In the genomic region with DNA sequence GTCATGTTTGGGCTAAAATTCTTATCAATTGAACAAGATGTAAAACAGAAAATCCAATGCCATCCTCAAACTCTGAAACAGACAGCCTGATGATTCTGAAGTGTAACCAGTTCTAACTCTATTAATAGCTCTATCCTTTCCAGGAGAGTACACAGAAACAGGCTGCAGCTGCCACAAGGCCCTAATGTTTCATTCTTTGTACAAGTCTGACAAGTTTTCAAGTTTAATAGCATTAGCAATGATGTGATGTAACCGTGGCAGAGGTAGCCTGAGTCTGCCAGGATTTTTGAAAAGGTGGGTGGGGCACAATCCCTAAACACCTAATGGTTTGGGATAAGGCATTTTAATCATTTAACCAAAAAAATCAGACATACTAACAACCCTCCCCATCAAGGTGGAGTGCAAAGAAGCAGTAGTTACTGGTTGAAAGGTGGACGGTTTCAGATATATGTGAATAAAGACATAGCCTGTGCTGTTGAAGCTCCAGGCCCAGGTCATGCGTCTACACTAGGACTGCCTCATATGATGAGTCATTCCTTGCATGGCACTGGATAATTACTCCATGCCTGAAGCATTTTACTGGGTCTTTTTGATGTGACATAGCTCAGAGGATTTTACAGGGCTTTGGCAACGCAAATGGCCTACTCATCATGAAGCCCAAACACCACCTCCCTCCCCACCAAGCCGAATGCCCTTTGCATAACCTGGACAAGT, we compare ENCODE assay signal across 10 cellular contexts.
DNase-seq lines count a peak whose midpoint lies in the region; ATAC-seq and TF ChIP-seq lines count a peak whose summit lies in the region.
"Had no signal": no experiment of that assay in that cellular context is flagged by ENCODE, and none has a peak within 500 bp of the region (broad histone marks: within the 10 kb centered on the region; RNA-seq: fewer than 3 reads in every experiment).

No MANE protein-coding gene starts in this region.

- CTCF ChIA-PET in GM10248 (lab: Yijun Ruan, JAX): interaction anchor here (1.2 to 1.6 kb wide), 2 partner anchors 10 to 19 kb away, joined by 3 read pairs; no protein-coding TSS in a partner anchor

- H3K36me3 ChIP-seq in cardiac muscle cell: no peaks in the 10 kb centered on the region
- no peaks in the 10 kb centered on the region for H3K36me3 ChIP-seq in left ventricle myocardium inferior
- no peaks in the 10 kb centered on the region for H3K36me3 ChIP-seq in RWPE2 (ENCODE audit: low read depth)

- no peak overlapping the region for H3K27ac Mint-ChIP-seq in stimulated activated naive B cell treated with anti-CD40 and anti-IgM and Interleukin-4, amounts not matched to agents 10 μg/mL and 1 μg/mL and 100 μg/mL, for 72 hours
- no peak overlapping the region for H3K27ac Mint-ChIP-seq in activated naive CD8-positive, alpha-beta T cell treated with anti-CD3 and anti-CD28 coated beads for 36 hours
- H3K27ac Mint-ChIP-seq: dendritic cell treated with granulocyte-macrophage colony-stimulating factor and Interleukin-4, amounts not matched to agents 40 ng/mL and 50 ng/mL, for 4 days had no signal

- no peaks in the 10 kb centered on the region for H3K36me3 Mint-ChIP-seq in stimulated activated naive B cell treated with anti-CD40 and anti-IgM and Interleukin-4, amounts not matched to agents 10 μg/mL and 1 μg/mL and 100 μg/mL, for 72 hours
- no peaks in the 10 kb centered on the region for H3K36me3 Mint-ChIP-seq in activated naive CD8-positive, alpha-beta T cell treated with anti-CD3 and anti-CD28 coated beads for 36 hours

- H3K4me1 ChIP-seq in cardiac muscle cell (ENCODE audit: low read depth): peaks cover 15% of the 10 kb centered on the region
- H3K4me1 ChIP-seq in left ventricle myocardium inferior: peaks cover 7% of the 10 kb centered on the region
- peaks cover 10% of the 10 kb centered on the region for H3K4me1 ChIP-seq in RWPE2 (ENCODE audit: insufficient read depth, poor library complexity, severe bottlenecking)

- no peaks in the 10 kb centered on the region for H3K27me3 ChIP-seq in cardiac muscle cell
- no peaks in the 10 kb centered on the region for H3K27me3 ChIP-seq in left ventricle myocardium inferior (ENCODE audit: low read depth)
- H3K27me3 ChIP-seq in RWPE2 (ENCODE audit: insufficient read depth, poor library complexity, severe bottlenecking): no peaks in the 10 kb centered on the region

- POLR2A ChIA-PET in GM10248 (lab: Yijun Ruan, JAX): no interaction called here

- peak; percentile 82 for ATAC-seq in RWPE2 (ENCODE audit: low read depth)
- ATAC-seq in stimulated activated naive B cell treated with anti-CD40 and anti-IgM and Interleukin-4, amounts not matched to agents 10 μg/mL and 1 μg/mL and 100 μg/mL, for 72 hours (replicated peaks): no peak

- no peaks in the 10 kb centered on the region for H3K4me1 Mint-ChIP-seq in stimulated activated naive B cell treated with anti-CD40 and anti-IgM and Interleukin-4, amounts not matched to agents 10 μg/mL and 1 μg/mL and 100 μg/mL, for 72 hours
- peaks cover 12% of the 10 kb centered on the region for H3K4me1 Mint-ChIP-seq in activated naive CD8-positive, alpha-beta T cell treated with anti-CD3 and anti-CD28 coated beads for 36 hours

- H3K4me3 ChIP-seq in cardiac muscle cell (no peak overlapping the region), left ventricle myocardium inferior (no peak overlapping the region), RWPE2 (ENCODE audit: severe bottlenecking) (no peak overlapping the region)

- H3K27me3 Mint-ChIP-seq in stimulated activated naive B cell treated with anti-CD40 and anti-IgM and Interleukin-4, amounts not matched to agents 10 μg/mL and 1 μg/mL and 100 μg/mL, for 72 hours: no peaks in the 10 kb centered on the region
- H3K27me3 Mint-ChIP-seq in activated naive CD8-positive, alpha-beta T cell treated with anti-CD3 and anti-CD28 coated beads for 36 hours: no peaks in the 10 kb centered on the region
- H3K27me3 Mint-ChIP-seq: dendritic cell treated with granulocyte-macrophage colony-stimulating factor and Interleukin-4, amounts not matched to agents 40 ng/mL and 50 ng/mL, for 4 days had no signal

- H3K27ac ChIP-seq in cardiac muscle cell (peak overlapping the region; percentile 83), left ventricle myocardium inferior (replicated peaks) (no peak overlapping the region), RWPE2 (ENCODE audit: poor library complexity, severe bottlenecking) (peak overlapping the region; percentile 23)

- H3K9me3 Mint-ChIP-seq in stimulated activated naive B cell treated with anti-CD40 and anti-IgM and Interleukin-4, amounts not matched to agents 10 μg/mL and 1 μg/mL and 100 μg/mL, for 72 hours: peaks cover 0 to 3% of the 10 kb centered on the region in 2 donors
- peaks cover 3% of the 10 kb centered on the region for H3K9me3 Mint-ChIP-seq in activated naive CD8-positive, alpha-beta T cell treated with anti-CD3 and anti-CD28 coated beads for 36 hours
- H3K9me3 Mint-ChIP-seq: dendritic cell treated with granulocyte-macrophage colony-stimulating factor and Interleukin-4, amounts not matched to agents 40 ng/mL and 50 ng/mL, for 4 days had no signal

- intact Hi-C loops in left ventricle myocardium inferior (cut with micrococcal nuclease): no loop called here
- intact Hi-C loops in head of caudate nucleus (cut with DNase I): no loop called here

- DNase-seq in cardiac muscle cell (ENCODE audit: low read depth in 1 of 2, low spot score in 1 of 2): peak in 1 of 2 donors; percentile 22
- DNase-seq in left ventricle myocardium inferior: no peak
- DNase-seq in RWPE2 (ENCODE audit: low spot score): no peak
- peak in 22 of 42 donors; percentile 6 to 65 (median 27) for DNase-seq in head of caudate nucleus
- DNase-seq in GM10248 (ENCODE audit: extremely low spot score): no peak
- no peak for DNase-seq in activated effector memory CD4-positive, alpha-beta T cell treated with Interleukin-2 at 50 U/mL for 16 hours
- no peak for DNase-seq in stimulated activated naive B cell treated with anti-CD40 and anti-IgM and Interleukin-4, amounts not matched to agents 10 μg/mL and 1 μg/mL and 100 μg/mL, for 72 hours
- no peak for DNase-seq in activated naive CD8-positive, alpha-beta T cell treated with anti-CD3 and anti-CD28 coated beads for 36 hours
- DNase-seq: activated T-cell treated with anti-CD3 and anti-CD28 coated beads for 4 hours had no signal

- H3K4me3 Mint-ChIP-seq in stimulated activated naive B cell treated with anti-CD40 and anti-IgM and Interleukin-4, amounts not matched to agents 10 μg/mL and 1 μg/mL and 100 μg/mL, for 72 hours: no peak overlapping the region
- H3K4me3 Mint-ChIP-seq in activated naive CD8-positive, alpha-beta T cell treated with anti-CD3 and anti-CD28 coated beads for 36 hours: no peak overlapping the region
- H3K4me3 Mint-ChIP-seq: dendritic cell treated with granulocyte-macrophage colony-stimulating factor and Interleukin-4, amounts not matched to agents 40 ng/mL and 50 ng/mL, for 4 days had no signal

- TF ChIP-seq CTCF in cardiac muscle cell (IDR thresholded peaks at IDR 0.05; ENCODE audit: low read depth, low read length) (no peak), left ventricle myocardium inferior (IDR thresholded peaks at IDR 0.05; ENCODE audit: borderline replicate concordance) (no peak), RWPE2 (IDR thresholded peaks at IDR 0.05; ENCODE audit: poor library complexity, severe bottlenecking) (no peak), GM10248 (IDR thresholded peaks at IDR 0.05; ENCODE audit: control extremely low read depth, extremely low read depth, low read depth, missing control alignments) (no peak)

- no peaks in the 10 kb centered on the region for H3K9me3 ChIP-seq in cardiac muscle cell (ENCODE audit: low read depth)
- H3K9me3 ChIP-seq in left ventricle myocardium inferior (replicated peaks): no peaks in the 10 kb centered on the region
- no peaks in the 10 kb centered on the region for H3K9me3 ChIP-seq in RWPE2 (ENCODE audit: severe bottlenecking)

Comparison
In these comparisons a context has a peak if more than half of its experiments do, and no peak if none do; other contexts are left out.
1. DNase-seq: peak in head of caudate nucleus (22 of 42); none in left ventricle myocardium inferior (single experiment), RWPE2 (single experiment), GM10248 (single experiment), activated effector memory CD4-positive, alpha-beta T cell treated with Interleukin-2 at 50 U/mL for 16 hours (single experiment), stimulated activated naive B cell treated with anti-CD40 and anti-IgM and Interleukin-4, amounts not matched to agents 10 μg/mL and 1 μg/mL and 100 μg/mL, for 72 hours (single experiment) and activated naive CD8-positive, alpha-beta T cell treated with anti-CD3 and anti-CD28 coated beads for 36 hours (single experiment).